Comparison of ENCODE assay signal across 8 cellular contexts in genomic region chr16:17277981-17278381, GRCh38.
A peak's percentile ranks its signal among the peaks of the same experiment; 100 is the strongest.
DNase-seq lines count a peak whose midpoint lies in the region; ATAC-seq, FAIRE-seq and TF ChIP-seq lines count a peak whose summit lies in the region.

No MANE protein-coding gene starts in this region.

- H2BK120ac ChIP-seq in neuronal stem cell (ENCODE audit: low read depth, low read length), result no peak overlapping the region

- no peak overlapping the region for H3K27ac Mint-ChIP-seq in activated naive CD4-positive, alpha-beta T cell treated with anti-CD3 and anti-CD28 coated beads for 36 hours

- H3K9me3 Mint-ChIP-seq in activated naive CD4-positive, alpha-beta T cell treated with anti-CD3 and anti-CD28 coated beads for 36 hours, result no peaks in the 10 kb centered on the region

- no peak overlapping the region for H2BK5ac ChIP-seq in neuronal stem cell (ENCODE audit: low read length)

- no peak overlapping the region for H2AFZ ChIP-seq in neuronal stem cell (ENCODE audit: low read length)

- intact Hi-C loops in activated naive CD4-positive, alpha-beta T cell treated with anti-CD3 and anti-CD28 coated beads for 36 hours (cut with micrococcal nuclease), result loop anchor here (2.0 kb wide), 1 partner anchor 191 kb away; no protein-coding TSS in a partner anchor
- intact Hi-C loops in kidney (cut with DNase I), result no loop called here

- H3K27ac ChIP-seq in kidney (ENCODE audit: low read depth in 2 of 2, low read length in 2 of 2) (no peak overlapping the region), tibial nerve (no peak overlapping the region), neuronal stem cell (replicated peaks; ENCODE audit: low read length) (no peak overlapping the region)

- FAIRE-seq in kidney (lab: Jason Lieb, UNC), result no peak

- H3K9me3 ChIP-seq in kidney (ENCODE audit: control insufficient read depth in 1 of 2, low read length in 2 of 2) (no peaks in the 10 kb centered on the region), tibial nerve (no peaks in the 10 kb centered on the region), neuronal stem cell (replicated peaks in 1 of 2; ENCODE audit: control insufficient read depth in 2 of 2, insufficient read depth in 1 of 2, low read depth in 1 of 2, low read length in 2 of 2) (no peaks in the 10 kb centered on the region)

- no peak overlapping the region for H3K23ac ChIP-seq in neuronal stem cell (ENCODE audit: low read depth, low read length, poor library complexity)

- no peak overlapping the region for H3K18ac ChIP-seq in neuronal stem cell (ENCODE audit: low read length)

- H3K4me3 ChIP-seq in WI38 (ENCODE audit: low read depth, low read length) (no peak overlapping the region), kidney (ENCODE audit: low read length in 2 of 2) (no peak overlapping the region), tibial nerve (no peak overlapping the region), neuronal stem cell (ENCODE audit: low read length in 2 of 2) (no peak overlapping the region)

- H3K4ac ChIP-seq in neuronal stem cell (ENCODE audit: low read length), result no peak overlapping the region

- CTCF ChIA-PET in activated naive CD4-positive, alpha-beta T cell treated with anti-CD3 and anti-CD28 coated beads for 36 hours (lab: Charles Lee), result interaction anchor here (0.6 to 1.0 kb wide), 3 partner anchors 48 to 190 kb away, joined by 3 read pairs; no protein-coding TSS in a partner anchor

- H3K36me3 ChIP-seq in kidney (ENCODE audit: control insufficient read depth in 1 of 2, insufficient read depth in 2 of 2, low read length in 2 of 2), result no peaks in the 10 kb centered on the region
- H3K36me3 ChIP-seq in tibial nerve, result no peaks in the 10 kb centered on the region
- H3K36me3 ChIP-seq in neuronal stem cell (replicated peaks in 1 of 2; ENCODE audit: control insufficient read depth in 2 of 2, insufficient read depth in 2 of 2, low read length in 2 of 2), result no peaks in the 10 kb centered on the region

- H3K79me1 ChIP-seq in neuronal stem cell (ENCODE audit: low read depth, low read length), result no peaks in the 10 kb centered on the region

- no peak overlapping the region for H4K8ac ChIP-seq in neuronal stem cell (ENCODE audit: low read depth, low read length)

- no peak overlapping the region for H4K91ac ChIP-seq in neuronal stem cell (ENCODE audit: low read depth, low read length, poor library complexity)

- H3K27me3 ChIP-seq in tibial nerve (no peaks in the 10 kb centered on the region), neuronal stem cell (ENCODE audit: control insufficient read depth in 3 of 3, insufficient read depth in 3 of 3, low read depth in 1 of 3, low read length in 3 of 3) (no peaks in the 10 kb centered on the region)

- H3K9ac ChIP-seq in kidney (ENCODE audit: low read length in 2 of 2) (no peak overlapping the region), neuronal stem cell (ENCODE audit: low read depth, low read length, poor library complexity) (no peak overlapping the region)

- no peak overlapping the region for H2BK15ac ChIP-seq in neuronal stem cell (ENCODE audit: low read length)

- H2BK12ac ChIP-seq in neuronal stem cell (ENCODE audit: low read length), result no peak overlapping the region

- H3K27me3 Mint-ChIP-seq in activated naive CD4-positive, alpha-beta T cell treated with anti-CD3 and anti-CD28 coated beads for 36 hours (ENCODE audit: low read depth), result no peaks in the 10 kb centered on the region

- H3K36me3 Mint-ChIP-seq in activated naive CD4-positive, alpha-beta T cell treated with anti-CD3 and anti-CD28 coated beads for 36 hours (ENCODE audit: low read depth), result no peaks in the 10 kb centered on the region

- no peaks in the 10 kb centered on the region for H3K4me1 ChIP-seq in kidney (ENCODE audit: control insufficient read depth in 1 of 2, insufficient read depth in 1 of 2, low read depth in 1 of 2, low read length in 2 of 2)
- peaks cover 0 to 9% (median 4%) of the 10 kb centered on the region in 4 donors for H3K4me1 ChIP-seq in tibial nerve
- peaks cover 0 to 10% of the 10 kb centered on the region in 2 donors for H3K4me1 ChIP-seq in neuronal stem cell (ENCODE audit: control insufficient read depth in 2 of 2, insufficient read depth in 1 of 2, low read depth in 1 of 2, low read length in 2 of 2)

- TF ChIP-seq EP300 in tibial nerve (IDR thresholded peaks at IDR 0.05), result no peak

- ATAC-seq in HG02588 (IDR thresholded peaks at IDR 0.05; ENCODE audit: unreplicated experiment), result no peak

- no peak for TF ChIP-seq POLR2A in tibial nerve (IDR thresholded peaks at IDR 0.05)

- no peak overlapping the region for H3K14ac ChIP-seq in neuronal stem cell (ENCODE audit: low read length)

- 58 to 74% methylated on average over 8 to 10 of the region's 10 CpGs for WGBS in tibial nerve, 2 donors
- WGBS in neuronal stem cell (ENCODE audit: extremely low coverage in 2 of 2, insufficient read length in 2 of 2, insufficient replicate concordance in 1 of 2), 2 donors, result no CpG with 5 or more reads among the region's 10 CpGs

- H3K4me1 Mint-ChIP-seq in activated naive CD4-positive, alpha-beta T cell treated with anti-CD3 and anti-CD28 coated beads for 36 hours (ENCODE audit: low read depth), result peaks cover 32% of the 10 kb centered on the region

- DNase-seq in activated naive CD4-positive, alpha-beta T cell treated with anti-CD3 and anti-CD28 coated beads for 36 hours, result peak; percentile 25
- DNase-seq in activated naive CD4-positive, alpha-beta T cell treated with anti-CD3 and anti-CD28 coated beads, Interleukin-2, amount 50 U/mL, for 16 hours, result no peak
- no peak for DNase-seq in kidney
- DNase-seq in tibial nerve (ENCODE audit: low spot score in 2 of 2), result no peak
- DNase-seq in GM19240 (ENCODE audit: insufficient read length, low spot score), result no peak
- DNase-seq in neuronal stem cell (ENCODE audit: low spot score), result no peak

- no peak overlapping the region for H3K4me2 ChIP-seq in neuronal stem cell (ENCODE audit: insufficient read depth, low read length, poor library complexity, severe bottlenecking)

- peak; percentile 13; the same call in 1 of the 2 replicates for TF ChIP-seq CTCF in WI38 (IDR thresholded peaks at IDR 0.05; ENCODE audit: low read depth, low read length)
- peak; percentile 32 for TF ChIP-seq CTCF in kidney (IDR thresholded peaks at IDR 0.05; ENCODE audit: borderline replicate concordance, extremely low read depth, insufficient read depth)
- peak in 3 of 5 experiments; percentile 20 to 45 (median 33) for TF ChIP-seq CTCF in tibial nerve (IDR thresholded peaks at IDR 0.05)

- no peak overlapping the region for H3K4me3 Mint-ChIP-seq in activated naive CD4-positive, alpha-beta T cell treated with anti-CD3 and anti-CD28 coated beads for 36 hours

- no peak overlapping the region for H2AK5ac ChIP-seq in neuronal stem cell (ENCODE audit: low read depth, low read length)
